ENCODE assay signal across 1 cellular context in the genomic region with DNA sequence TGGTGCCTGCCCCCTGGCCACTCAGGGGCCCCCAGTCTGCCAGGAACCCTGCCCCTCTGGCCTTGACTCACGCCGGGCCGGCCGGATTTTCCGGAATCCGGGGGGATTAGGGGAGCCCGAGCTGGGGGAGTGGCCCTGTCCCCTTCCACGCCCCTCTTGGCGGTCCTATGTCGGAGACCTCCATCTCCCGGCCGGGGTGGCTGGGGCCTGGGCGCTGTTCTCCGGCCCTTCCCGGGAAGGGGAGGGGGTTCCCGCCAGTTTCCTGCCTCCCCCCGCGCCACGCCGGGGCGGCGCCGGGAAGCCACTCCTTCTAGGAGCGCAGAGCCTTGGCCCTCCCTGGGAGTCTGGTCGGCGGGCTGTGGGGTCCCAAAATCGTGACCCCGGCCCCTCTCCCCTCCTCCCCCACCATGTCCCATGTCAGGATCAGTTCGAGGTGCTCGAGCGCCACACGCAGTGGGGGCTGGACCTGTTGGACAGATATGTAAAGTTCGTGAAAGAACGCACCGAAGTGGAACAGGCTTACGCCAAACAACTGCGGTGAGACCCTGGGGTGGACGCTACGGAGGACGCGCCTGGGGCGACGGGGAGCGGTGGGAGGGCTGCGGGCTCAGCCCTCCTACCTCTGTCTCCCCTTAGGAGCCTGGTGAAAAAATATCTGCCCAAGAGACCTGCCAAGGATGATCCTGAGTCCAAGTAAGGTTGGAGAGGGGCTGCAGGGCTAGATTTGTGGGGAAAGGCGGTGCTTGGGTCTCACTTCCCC.
A peak's percentile ranks its signal among the peaks of the same experiment; 100 is the strongest.
TF ChIP-seq lines count a peak whose summit lies in the region.

No MANE protein-coding gene starts in this region.

TF ChIP-seq in HCT116, 20 proteins besides CTCF, POLR2A, EP300 and RAD21 (continued from another document):
- TF ChIP-seq, protein P1, sequence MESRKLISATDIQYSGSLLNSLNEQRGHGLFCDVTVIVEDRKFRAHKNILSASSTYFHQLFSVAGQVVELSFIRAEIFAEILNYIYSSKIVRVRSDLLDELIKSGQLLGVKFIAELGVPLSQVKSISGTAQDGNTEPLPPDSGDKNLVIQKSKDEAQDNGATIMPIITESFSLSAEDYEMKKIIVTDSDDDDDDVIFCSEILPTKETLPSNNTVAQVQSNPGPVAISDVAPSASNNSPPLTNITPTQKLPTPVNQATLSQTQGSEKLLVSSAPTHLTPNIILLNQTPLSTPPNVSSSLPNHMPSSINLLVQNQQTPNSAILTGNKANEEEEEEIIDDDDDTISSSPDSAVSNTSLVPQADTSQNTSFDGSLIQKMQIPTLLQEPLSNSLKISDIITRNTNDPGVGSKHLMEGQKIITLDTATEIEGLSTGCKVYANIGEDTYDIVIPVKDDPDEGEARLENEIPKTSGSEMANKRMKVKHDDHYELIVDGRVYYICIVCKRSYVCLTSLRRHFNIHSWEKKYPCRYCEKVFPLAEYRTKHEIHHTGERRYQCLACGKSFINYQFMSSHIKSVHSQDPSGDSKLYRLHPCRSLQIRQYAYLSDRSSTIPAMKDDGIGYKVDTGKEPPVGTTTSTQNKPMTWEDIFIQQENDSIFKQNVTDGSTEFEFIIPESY (IDR thresholded peaks at IDR 0.05; ENCODE audit: extremely low read depth, insufficient replicate concordance, low read length), result no peak
- TF ChIP-seq, protein P2, sequence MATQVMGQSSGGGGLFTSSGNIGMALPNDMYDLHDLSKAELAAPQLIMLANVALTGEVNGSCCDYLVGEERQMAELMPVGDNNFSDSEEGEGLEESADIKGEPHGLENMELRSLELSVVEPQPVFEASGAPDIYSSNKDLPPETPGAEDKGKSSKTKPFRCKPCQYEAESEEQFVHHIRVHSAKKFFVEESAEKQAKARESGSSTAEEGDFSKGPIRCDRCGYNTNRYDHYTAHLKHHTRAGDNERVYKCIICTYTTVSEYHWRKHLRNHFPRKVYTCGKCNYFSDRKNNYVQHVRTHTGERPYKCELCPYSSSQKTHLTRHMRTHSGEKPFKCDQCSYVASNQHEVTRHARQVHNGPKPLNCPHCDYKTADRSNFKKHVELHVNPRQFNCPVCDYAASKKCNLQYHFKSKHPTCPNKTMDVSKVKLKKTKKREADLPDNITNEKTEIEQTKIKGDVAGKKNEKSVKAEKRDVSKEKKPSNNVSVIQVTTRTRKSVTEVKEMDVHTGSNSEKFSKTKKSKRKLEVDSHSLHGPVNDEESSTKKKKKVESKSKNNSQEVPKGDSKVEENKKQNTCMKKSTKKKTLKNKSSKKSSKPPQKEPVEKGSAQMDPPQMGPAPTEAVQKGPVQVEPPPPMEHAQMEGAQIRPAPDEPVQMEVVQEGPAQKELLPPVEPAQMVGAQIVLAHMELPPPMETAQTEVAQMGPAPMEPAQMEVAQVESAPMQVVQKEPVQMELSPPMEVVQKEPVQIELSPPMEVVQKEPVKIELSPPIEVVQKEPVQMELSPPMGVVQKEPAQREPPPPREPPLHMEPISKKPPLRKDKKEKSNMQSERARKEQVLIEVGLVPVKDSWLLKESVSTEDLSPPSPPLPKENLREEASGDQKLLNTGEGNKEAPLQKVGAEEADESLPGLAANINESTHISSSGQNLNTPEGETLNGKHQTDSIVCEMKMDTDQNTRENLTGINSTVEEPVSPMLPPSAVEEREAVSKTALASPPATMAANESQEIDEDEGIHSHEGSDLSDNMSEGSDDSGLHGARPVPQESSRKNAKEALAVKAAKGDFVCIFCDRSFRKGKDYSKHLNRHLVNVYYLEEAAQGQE (IDR thresholded peaks at IDR 0.05; ENCODE audit: low read depth), result no peak
- peak; percentile 10; the same call in 1 of the 2 replicates for TF ChIP-seq POLR2AphosphoS5 (IDR thresholded peaks at IDR 0.05; ENCODE audit: low read depth, low read length)
- TF ChIP-seq EGR1 (IDR thresholded peaks at IDR 0.05; ENCODE audit: low read depth), result no peak
- TF ChIP-seq, protein P3, sequence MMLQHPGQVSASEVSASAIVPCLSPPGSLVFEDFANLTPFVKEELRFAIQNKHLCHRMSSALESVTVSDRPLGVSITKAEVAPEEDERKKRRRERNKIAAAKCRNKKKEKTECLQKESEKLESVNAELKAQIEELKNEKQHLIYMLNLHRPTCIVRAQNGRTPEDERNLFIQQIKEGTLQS (IDR thresholded peaks at IDR 0.05), result no peak
- TF ChIP-seq, protein P4, sequence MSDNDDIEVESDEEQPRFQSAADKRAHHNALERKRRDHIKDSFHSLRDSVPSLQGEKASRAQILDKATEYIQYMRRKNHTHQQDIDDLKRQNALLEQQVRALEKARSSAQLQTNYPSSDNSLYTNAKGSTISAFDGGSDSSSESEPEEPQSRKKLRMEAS (IDR thresholded peaks at IDR 0.05), result no peak
- TF ChIP-seq ZFX (IDR thresholded peaks at IDR 0.05), result peak; percentile 19; the same call in 1 of the 2 replicates
- TF ChIP-seq CBX3 (IDR thresholded peaks at IDR 0.05; ENCODE audit: low read depth), result no peak
- no peak for TF ChIP-seq ELF1 (IDR thresholded peaks at IDR 0.05; ENCODE audit: borderline replicate concordance, low read depth)
- no peak for TF ChIP-seq YY1 (IDR thresholded peaks at IDR 0.05; ENCODE audit: extremely low read depth, insufficient replicate concordance, low read depth, low read length)
- no peak for TF ChIP-seq EZH2phosphoT487 (IDR thresholded peaks at IDR 0.05; ENCODE audit: borderline replicate concordance)
TF ChIP-seq in HCT116: peak in this region for 2.
